Comparison of ENCODE assay signal across 27 cellular contexts in the genomic region with DNA sequence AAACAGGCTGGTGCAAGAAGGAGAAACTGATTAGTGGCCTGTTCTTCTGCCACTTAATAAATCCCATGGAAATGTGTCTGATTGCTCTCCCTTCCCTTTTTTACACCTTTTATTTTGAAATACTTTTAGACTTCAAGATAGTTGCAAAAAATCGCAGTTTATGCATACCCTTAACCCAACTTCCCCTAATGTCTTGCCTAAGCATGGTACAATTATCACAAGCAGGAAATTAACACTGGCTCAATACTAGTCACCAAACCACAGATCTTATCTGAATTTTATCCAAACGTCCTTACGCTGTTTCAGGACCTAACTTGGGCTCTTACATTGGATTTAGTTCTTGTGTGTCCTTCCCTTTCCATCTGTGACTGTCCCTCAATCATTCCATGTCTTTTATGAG.
"Had no signal": no experiment of that assay in that cellular context is flagged by ENCODE, and none has a peak within 500 bp of the region (broad histone marks: within the 10 kb centered on the region; RNA-seq: fewer than 3 reads in every experiment).

No MANE protein-coding gene starts in this region.

- DNase-seq: activated CD4-positive, alpha-beta T cell treated with anti-CD3 and anti-CD28 coated beads, Interleukin-2, amount 50 U/mL, for 1 hour; activated CD8-positive, alpha-beta T cell treated with anti-CD3 and anti-CD28 coated beads for 36 hours; activated naive CD8-positive, alpha-beta T cell treated with anti-CD3 and anti-CD28 coated beads, Interleukin-2, amount 50 U/mL, for 24 hours; activated T-cell treated with anti-CD3 and anti-CD28 coated beads, Interleukin-2, amount 50 U/mL, for 4 hours; amygdala; caudate nucleus; foreskin keratinocyte; heart left ventricle; naive B cell; nucleus accumbens; psoas muscle; stimulated activated CD4-positive, alpha-beta T cell treated with anti-CD3 and anti-CD28 coated beads, Interleukin-2, amount 100 ng/mL, for 24 hours; stimulated activated naive B cell treated with anti-CD40 and anti-IgM and Interleukin-4, amounts not matched to agents 10 μg/mL and 1 μg/mL and 100 μg/mL, for 72 hours; stomach; T-helper 17 cell; T1000; tibial artery; upper lobe of right lung had no signal

- ATAC-seq: activated CD8-positive, alpha-beta T cell treated with anti-CD3 and anti-CD28 coated beads for 36 hours; activated naive CD8-positive, alpha-beta T cell treated with anti-CD3 and anti-CD28 coated beads, Interleukin-2, amount 50 U/mL, for 24 hours; activated T-cell treated with anti-CD3 and anti-CD28 coated beads, Interleukin-2, amount 50 U/mL, for 4 hours; activated T-helper 17 cell treated with anti-CD3 and anti-CD28 coated beads, Interleukin-2, amount 50 U/mL, for 72 hours; foreskin keratinocyte; heart left ventricle; psoas muscle; stimulated activated naive B cell treated with anti-CD40 and anti-IgM and Interleukin-4, amounts not matched to agents 10 μg/mL and 1 μg/mL and 100 μg/mL, for 72 hours; T-helper 17 cell; upper lobe of right lung; WTC11 had no signal

- H3K27me3 Mint-ChIP-seq: activated CD8-positive, alpha-beta T cell treated with anti-CD3 and anti-CD28 coated beads for 36 hours; activated naive CD4-positive, alpha-beta T cell treated with anti-CD3 and anti-CD28 coated beads, Interleukin-2, amount 50 U/mL, for 24 hours; activated naive CD8-positive, alpha-beta T cell treated with anti-CD3 and anti-CD28 coated beads, Interleukin-2, amount 50 U/mL, for 24 hours; activated T-helper 17 cell treated with anti-CD3 and anti-CD28 coated beads, Interleukin-2, amount 50 U/mL, for 72 hours; dendritic cell treated with granulocyte-macrophage colony-stimulating factor and Interleukin-4, amounts not matched to agents 40 ng/mL and 50 ng/mL, for 4 days; T-helper 17 cell had no signal

- H3K4me3 ChIP-seq: esophagus muscularis mucosa, heart left ventricle, psoas muscle, smooth muscle cell, stomach, suprapubic skin, tibial artery, upper lobe of right lung had no signal

- H3K4me1 Mint-ChIP-seq: activated T-helper 17 cell treated with anti-CD3 and anti-CD28 coated beads, Interleukin-2, amount 50 U/mL, for 72 hours; naive B cell; stimulated activated naive B cell treated with anti-CD40 and anti-IgM and Interleukin-4, amounts not matched to agents 10 μg/mL and 1 μg/mL and 100 μg/mL, for 72 hours; T-helper 17 cell had no signal

- H3K4me1 ChIP-seq: foreskin keratinocyte, parathyroid adenoma, psoas muscle, stomach, suprapubic skin, tibial artery had no signal

- H3K36me3 ChIP-seq: esophagus muscularis mucosa, heart left ventricle, stomach, suprapubic skin, tibial artery, upper lobe of right lung had no signal

- H3K27ac ChIP-seq: esophagus muscularis mucosa, foreskin keratinocyte, heart left ventricle, parathyroid adenoma, psoas muscle, stomach, suprapubic skin, tibial artery, upper lobe of right lung had no signal

- H3K27ac Mint-ChIP-seq: activated CD8-positive, alpha-beta T cell treated with anti-CD3 and anti-CD28 coated beads for 36 hours; activated naive CD8-positive, alpha-beta T cell treated with anti-CD3 and anti-CD28 coated beads, Interleukin-2, amount 50 U/mL, for 24 hours; dendritic cell treated with granulocyte-macrophage colony-stimulating factor and Interleukin-4, amounts not matched to agents 40 ng/mL and 50 ng/mL, for 4 days; mesothelial cell of epicardium; stimulated activated naive B cell treated with anti-CD40 and anti-IgM and Interleukin-4, amounts not matched to agents 10 μg/mL and 1 μg/mL and 100 μg/mL, for 72 hours; T-helper 17 cell; WTC11 had no signal

- H3K4me3 Mint-ChIP-seq: activated CD8-positive, alpha-beta T cell treated with anti-CD3 and anti-CD28 coated beads for 36 hours; activated naive CD4-positive, alpha-beta T cell treated with anti-CD3 and anti-CD28 coated beads, Interleukin-2, amount 50 U/mL, for 24 hours; activated naive CD8-positive, alpha-beta T cell treated with anti-CD3 and anti-CD28 coated beads, Interleukin-2, amount 50 U/mL, for 24 hours; activated T-cell treated with anti-CD3 and anti-CD28 coated beads, Interleukin-2, amount 50 U/mL, for 4 hours; activated T-helper 17 cell treated with anti-CD3 and anti-CD28 coated beads, Interleukin-2, amount 50 U/mL, for 72 hours; dendritic cell treated with granulocyte-macrophage colony-stimulating factor and Interleukin-4, amounts not matched to agents 40 ng/mL and 50 ng/mL, for 4 days; mesothelial cell of epicardium; stimulated activated naive B cell treated with anti-CD40 and anti-IgM and Interleukin-4, amounts not matched to agents 10 μg/mL and 1 μg/mL and 100 μg/mL, for 72 hours; T-helper 17 cell; WTC11 had no signal

- H3K27me3 ChIP-seq: esophagus muscularis mucosa, foreskin keratinocyte, heart left ventricle, stomach, suprapubic skin, tibial artery, upper lobe of right lung had no signal
